ENCODE assay signal across 20 cellular contexts in genomic region chr3:159886050-159886449, GRCh38. TPM values are rescaled to one million over a fixed set of nuclear protein-coding genes. Genes with fewer than 3 reads are reported as not detected.
DNase-seq lines count a peak whose midpoint lies in the region; ATAC-seq lines count a peak whose summit lies in the region.
"Had no signal": no experiment of that assay in that cellular context is flagged by ENCODE, and none has a peak within 500 bp of the region (broad histone marks: within the 10 kb centered on the region; RNA-seq: fewer than 3 reads in every experiment).

No MANE protein-coding gene starts in this region.

- H3K27me3 ChIP-seq in trophoblast cell (ENCODE audit: insufficient read depth, low read length): no peaks in the 10 kb centered on the region
- H3K27me3 ChIP-seq: gastrocnemius medialis had no signal

- H2AK5ac ChIP-seq in trophoblast cell (ENCODE audit: low read length): no peak overlapping the region

- H3K4me1 Mint-ChIP-seq in activated CD4-positive, alpha-beta T cell treated with anti-CD3 and anti-CD28 coated beads for 36 hours: no peaks in the 10 kb centered on the region
- H3K4me1 Mint-ChIP-seq: natural killer cell, T-cell had no signal

- no peak overlapping the region for H3K9ac ChIP-seq in trophoblast cell (ENCODE audit: low read length)

- ATAC-seq in GM18520 (IDR thresholded peaks at IDR 0.05; ENCODE audit: unreplicated experiment) (peak; percentile 78), GM21717 (IDR thresholded peaks at IDR 0.05; ENCODE audit: unreplicated experiment) (peak; percentile 72), HG03280 (IDR thresholded peaks at IDR 0.05; ENCODE audit: unreplicated experiment) (peak; percentile 50), HG03095 (IDR thresholded peaks at IDR 0.05; ENCODE audit: unreplicated experiment) (no peak)
- no peak for ATAC-seq in activated CD4-positive, alpha-beta T cell treated with anti-CD3 and anti-CD28 coated beads for 36 hours
- ATAC-seq: activated CD8-positive, alpha-beta T cell treated with anti-CD3 and anti-CD28 coated beads for 36 hours; gastrocnemius medialis; HCT116; lower lobe of right lung; natural killer cell; T-cell had no signal

- POLR2A ChIA-PET in activated CD4-positive, alpha-beta T cell treated with anti-CD3 and anti-CD28 coated beads for 36 hours (lab: Charles Lee): no interaction called here

- no peak overlapping the region for H3K14ac ChIP-seq in trophoblast cell (ENCODE audit: low read length)

- H3K4ac ChIP-seq in trophoblast cell (ENCODE audit: low read depth, low read length): no peak overlapping the region

- H3K27me3 Mint-ChIP-seq in activated CD4-positive, alpha-beta T cell treated with anti-CD3 and anti-CD28 coated beads for 36 hours: peaks cover 3% of the 10 kb centered on the region

- intact Hi-C loops in activated CD4-positive, alpha-beta T cell treated with anti-CD3 and anti-CD28 coated beads for 36 hours (cut with DNase I, micrococcal nuclease): no loop called here

- H3K27ac Mint-ChIP-seq in activated CD4-positive, alpha-beta T cell treated with anti-CD3 and anti-CD28 coated beads for 36 hours: no peak overlapping the region
- H3K27ac Mint-ChIP-seq: activated CD8-positive, alpha-beta T cell treated with anti-CD3 and anti-CD28 coated beads for 36 hours; natural killer cell; T-cell had no signal

- H4K12ac ChIP-seq in trophoblast cell (ENCODE audit: low read depth, low read length): no peak overlapping the region

- peaks cover 4% of the 10 kb centered on the region for H3K79me1 ChIP-seq in trophoblast cell (ENCODE audit: low read length)

- H4K91ac ChIP-seq in trophoblast cell (ENCODE audit: low read depth, low read length): no peak overlapping the region

- H3K36me3 ChIP-seq in trophoblast cell (ENCODE audit: control insufficient read depth in 1 of 2, insufficient read depth in 2 of 2, low read length in 2 of 2): peaks cover 0 to 10% of the 10 kb centered on the region in 2 experiments
- H3K36me3 ChIP-seq: lower lobe of right lung, WERI-Rb-1 had no signal

- CTCF ChIA-PET in activated CD4-positive, alpha-beta T cell treated with anti-CD3 and anti-CD28 coated beads for 36 hours (lab: Charles Lee): interaction anchor here (0.6 to 7.5 kb wide), 11 partner anchors 9 to 620 kb away, joined by 3 to 114 read pairs (median 4); partner anchors contain the start of gene IL12A

- DNase-seq in trophoblast cell (no peak), SIG-M5 treated with dmso at 0.1 percent for 504 hours (lab: John Stamatoyannopoulos, UW; ENCODE audit: unreplicated experiment) (no peak)
- no peak for DNase-seq in activated CD4-positive, alpha-beta T cell treated with anti-CD3 and anti-CD28 coated beads for 36 hours
- DNase-seq in activated effector memory CD4-positive, alpha-beta T cell treated with Interleukin-2 at 50 U/mL for 16 hours: no peak
- DNase-seq: activated CD8-positive, alpha-beta T cell treated with anti-CD3 and anti-CD28 coated beads for 36 hours; AML-193; anterior cingulate cortex; gastrocnemius medialis; GF-D8; KBM-7; lower lobe of right lung; natural killer cell; stimulated activated CD4-positive, alpha-beta T cell treated with anti-CD3 and anti-CD28 coated beads, Interleukin-15, amount 100 ng/mL, for 24 hours; T-cell; WERI-Rb-1 had no signal

- H3K36me3 Mint-ChIP-seq in activated CD4-positive, alpha-beta T cell treated with anti-CD3 and anti-CD28 coated beads for 36 hours (ENCODE audit: low read depth): no peaks in the 10 kb centered on the region
- H3K36me3 Mint-ChIP-seq: natural killer cell, T-cell had no signal

- no peak overlapping the region for H3K27ac ChIP-seq in trophoblast cell (ENCODE audit: low read depth, low read length)
- H3K27ac ChIP-seq: lower lobe of right lung, WERI-Rb-1 had no signal

- H3K4me3 ChIP-seq in trophoblast cell (ENCODE audit: low read depth, low read length): no peak overlapping the region
- H3K4me3 ChIP-seq: gastrocnemius medialis, lower lobe of right lung had no signal

- no peaks in the 10 kb centered on the region for H3K9me3 Mint-ChIP-seq in activated CD4-positive, alpha-beta T cell treated with anti-CD3 and anti-CD28 coated beads for 36 hours (ENCODE audit: low read depth)
- H3K9me3 Mint-ChIP-seq: activated CD8-positive, alpha-beta T cell treated with anti-CD3 and anti-CD28 coated beads for 36 hours; natural killer cell; T-cell had no signal

- no peaks in the 10 kb centered on the region for H3K9me3 ChIP-seq in trophoblast cell (ENCODE audit: insufficient read depth, low read depth, low read length)
- H3K9me3 ChIP-seq: gastrocnemius medialis, lower lobe of right lung had no signal

- no peak overlapping the region for H3K4me3 Mint-ChIP-seq in activated CD4-positive, alpha-beta T cell treated with anti-CD3 and anti-CD28 coated beads for 36 hours
- H3K4me3 Mint-ChIP-seq: activated CD8-positive, alpha-beta T cell treated with anti-CD3 and anti-CD28 coated beads for 36 hours; natural killer cell; T-cell had no signal

- H3K4me1 ChIP-seq in trophoblast cell (ENCODE audit: control insufficient read depth in 1 of 2, insufficient read depth in 2 of 2, low read length in 2 of 2): peaks cover 6% of the 10 kb centered on the region in 2 experiments

- H3K23ac ChIP-seq in trophoblast cell (ENCODE audit: low read length): peak overlapping the region; percentile 86

- no CpG with 5 or more reads among the region's 3 CpGs for WGBS in trophoblast cell (ENCODE audit: extremely low coverage, insufficient coverage, insufficient read length)

- no peak overlapping the region for H2AFZ ChIP-seq in trophoblast cell (ENCODE audit: insufficient read depth, low read length, poor library complexity)

- H2BK5ac ChIP-seq in trophoblast cell (ENCODE audit: low read depth, low read length, poor library complexity): no peak overlapping the region

- H4K8ac ChIP-seq in trophoblast cell (ENCODE audit: low read depth, low read length): no peak overlapping the region

- H2BK12ac ChIP-seq in trophoblast cell (ENCODE audit: low read length): no peak overlapping the region

- H2BK120ac ChIP-seq in trophoblast cell (ENCODE audit: insufficient read depth, low read length, poor library complexity): no peak overlapping the region

- H3K79me2 ChIP-seq in trophoblast cell (ENCODE audit: control insufficient read depth, insufficient read depth, low read length, poor library complexity): peaks cover 2% of the 10 kb centered on the region

- H3K4me2 ChIP-seq in trophoblast cell (ENCODE audit: low read length): no peak overlapping the region

- H3K18ac ChIP-seq in trophoblast cell (ENCODE audit: low read length): no peak overlapping the region

RNA-seq across cellular contexts. Expression of gene SCHIP1, which starts 46.4 kb away (rescaled TPM):
- 12.8 and 13.8 TPM in 2 replicates for polyA plus RNA-seq in trophoblast cell (2013)
- not detected for total RNA-seq in activated CD4-positive, alpha-beta T cell treated with anti-CD3 and anti-CD28 coated beads for 36 hours
- total RNA-seq: activated CD8-positive, alpha-beta T cell treated with anti-CD3 and anti-CD28 coated beads for 36 hours; natural killer cell had no signal

Comparison
In these comparisons a context has a peak if more than half of its experiments do, and no peak if none do; other contexts are left out.
1. ATAC-seq: peak in GM18520 (single experiment), GM21717 (single experiment) and HG03280 (single experiment); none in activated CD4-positive, alpha-beta T cell treated with anti-CD3 and anti-CD28 coated beads for 36 hours (single experiment) and HG03095 (single experiment).